ENCODE assay signal across 12 cellular contexts in the genomic region with DNA sequence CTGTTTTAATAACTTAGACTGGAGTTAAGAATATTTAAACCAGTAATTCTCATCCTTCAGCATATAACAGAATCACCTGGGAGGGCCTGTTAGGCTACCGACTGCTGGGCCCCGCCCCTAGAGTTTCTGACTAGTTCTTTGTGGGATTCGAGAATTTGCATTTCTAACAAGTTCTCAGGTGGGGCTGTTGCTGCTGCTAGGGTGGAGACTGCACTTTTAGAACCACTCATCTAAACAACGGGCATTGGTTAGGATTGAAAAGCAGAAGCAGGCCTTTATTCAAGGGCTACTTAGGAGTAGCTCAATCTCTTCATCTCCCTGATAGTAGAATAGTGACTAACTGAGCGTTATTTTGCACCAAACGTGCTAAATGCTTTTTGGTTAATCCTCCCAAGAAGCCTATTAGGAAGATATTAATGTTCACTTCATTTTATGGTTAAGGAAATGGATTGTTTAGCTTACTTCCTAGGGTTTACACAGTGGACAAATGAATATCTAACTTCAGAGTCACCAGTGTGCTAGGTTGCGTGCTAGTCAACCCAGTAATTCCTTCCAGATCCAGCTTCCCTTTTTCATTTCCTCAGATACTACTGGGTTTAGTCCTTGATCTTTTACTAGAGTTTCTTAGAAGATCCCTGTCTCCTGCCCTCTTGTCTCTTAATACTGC. TPM values are rescaled to one million over a fixed set of nuclear protein-coding genes. Genes with fewer than 3 reads are reported as not detected.
DNase-seq lines count a peak whose midpoint lies in the region; ATAC-seq lines count a peak whose summit lies in the region.
"Had no signal": no experiment of that assay in that cellular context is flagged by ENCODE, and none has a peak within 500 bp of the region (broad histone marks: within the 10 kb centered on the region; RNA-seq: fewer than 3 reads in every experiment).

No MANE protein-coding gene starts in this region.

- H3K27me3 Mint-ChIP-seq in activated T-cell treated with anti-CD3 and anti-CD28 coated beads, Interleukin-2, amount 50 U/mL, for 24 hours = no peaks in the 10 kb centered on the region

- H3K4me3 Mint-ChIP-seq in activated T-cell treated with anti-CD3 and anti-CD28 coated beads, Interleukin-2, amount 50 U/mL, for 24 hours = no peak overlapping the region

- DNase-seq in epithelial cell of prostate (ENCODE audit: low read depth, low spot score) (no peak), cardiac septum (ENCODE audit: low spot score) (no peak), hypothalamus (lab: John Stamatoyannopoulos, UW) (no peak)
- DNase-seq in activated T-cell treated with anti-CD3 and anti-CD28 coated beads, Interleukin-2, amount 50 U/mL, for 24 hours = no peak
- no peak for DNase-seq in activated effector memory CD4-positive, alpha-beta T cell treated with Interleukin-2 at 50 U/mL for 16 hours
- DNase-seq: DMS79 treated with DMSO at 0.1 percent for 48 hours, NCI-H2081 had no signal

- H3K27ac ChIP-seq in epithelial cell of prostate = peak overlapping the region; percentile 5
- H3K27ac ChIP-seq: gastroesophageal sphincter, vagina had no signal

- ATAC-seq in GM18499 (IDR thresholded peaks at IDR 0.05; ENCODE audit: insufficient read depth, unreplicated experiment) = peak; percentile 97
- ATAC-seq in GM21619 (IDR thresholded peaks at IDR 0.05; ENCODE audit: unreplicated experiment) = peak; percentile 93
- peak; percentile 92 for ATAC-seq in HG03520 (IDR thresholded peaks at IDR 0.05; ENCODE audit: unreplicated experiment)
- ATAC-seq: gastroesophageal sphincter had no signal

- H3K9me3 Mint-ChIP-seq in activated T-cell treated with anti-CD3 and anti-CD28 coated beads, Interleukin-2, amount 50 U/mL, for 24 hours = no peaks in the 10 kb centered on the region

- H3K4me1 Mint-ChIP-seq in activated T-cell treated with anti-CD3 and anti-CD28 coated beads, Interleukin-2, amount 50 U/mL, for 24 hours (ENCODE audit: low read depth) = peaks cover 3% of the 10 kb centered on the region

- no peak overlapping the region for H3K27ac Mint-ChIP-seq in activated T-cell treated with anti-CD3 and anti-CD28 coated beads, Interleukin-2, amount 50 U/mL, for 24 hours

- intact Hi-C loops in cardiac septum (cut with DNase I) = no loop called here

- peaks cover 50% of the 10 kb centered on the region for H3K36me3 Mint-ChIP-seq in activated T-cell treated with anti-CD3 and anti-CD28 coated beads, Interleukin-2, amount 50 U/mL, for 24 hours (ENCODE audit: low read depth)

RNA-seq across cellular contexts. Expression of a gene that starts 31.1 kb away (rescaled TPM):
- total RNA-seq in cardiac septum = 24.4 TPM

RNA-seq across cellular contexts. Expression of a gene that starts 32.8 kb away (rescaled TPM):
- total RNA-seq in cardiac septum = 24.7 TPM
